1 cellular context compared by ENCODE assay signal in the genomic region with DNA sequence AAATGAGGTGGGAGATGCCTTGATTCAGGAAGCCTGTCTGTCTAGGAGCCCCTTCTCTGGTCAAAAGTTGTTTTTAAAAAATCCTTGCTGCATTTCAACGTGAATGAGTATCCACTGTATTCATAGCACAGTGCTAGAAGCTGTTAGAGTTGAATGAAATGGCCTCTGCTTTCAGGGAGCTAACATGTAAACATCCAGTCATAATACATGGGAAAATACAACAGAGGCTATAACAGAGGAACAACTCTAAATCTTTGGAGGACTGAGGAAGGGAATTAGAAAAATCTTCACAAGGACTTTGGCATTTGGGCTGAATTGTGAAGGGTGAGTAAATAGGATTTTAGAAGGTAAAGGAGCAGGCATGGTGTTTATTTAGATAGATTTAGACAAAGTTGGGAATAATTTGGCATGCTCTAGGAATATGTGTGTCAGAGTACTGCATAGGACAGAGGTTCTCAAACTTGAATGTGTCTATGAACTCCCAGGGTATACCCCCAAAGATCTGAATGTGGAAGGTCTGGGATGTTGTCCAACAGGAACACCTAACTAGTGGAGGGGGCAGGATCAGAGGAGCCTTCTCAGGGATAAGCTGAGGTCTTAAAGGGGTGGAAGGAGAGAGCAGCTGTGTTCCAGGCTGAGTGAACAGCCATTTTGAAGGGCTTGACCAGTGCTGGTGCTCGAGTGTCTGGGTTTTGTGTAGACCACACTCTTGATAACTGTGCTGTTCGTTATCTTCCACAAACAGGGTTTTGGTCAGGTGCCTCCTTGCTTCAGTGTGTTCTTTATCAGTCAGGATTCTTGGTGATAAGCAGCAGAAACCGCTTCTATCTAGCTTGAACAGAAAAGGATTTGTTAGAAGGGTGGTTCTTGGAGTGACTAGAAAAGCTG.
TF ChIP-seq lines count a peak whose summit lies in the region.

No MANE protein-coding gene starts in this region.

TF ChIP-seq in WTC11, 78 proteins besides CTCF, POLR2A, EP300 and RAD21 (continued from another document):
- TF ChIP-seq, protein P1, sequence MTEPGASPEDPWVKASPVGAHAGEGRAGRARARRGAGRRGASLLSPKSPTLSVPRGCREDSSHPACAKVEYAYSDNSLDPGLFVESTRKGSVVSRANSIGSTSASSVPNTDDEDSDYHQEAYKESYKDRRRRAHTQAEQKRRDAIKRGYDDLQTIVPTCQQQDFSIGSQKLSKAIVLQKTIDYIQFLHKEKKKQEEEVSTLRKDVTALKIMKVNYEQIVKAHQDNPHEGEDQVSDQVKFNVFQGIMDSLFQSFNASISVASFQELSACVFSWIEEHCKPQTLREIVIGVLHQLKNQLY (CRISPR knock-in tag; IDR thresholded peaks at IDR 0.05), result no peak
- TF ChIP-seq JUN (CRISPR knock-in tag; IDR thresholded peaks at IDR 0.05), result no peak
- TF ChIP-seq, protein P2, sequence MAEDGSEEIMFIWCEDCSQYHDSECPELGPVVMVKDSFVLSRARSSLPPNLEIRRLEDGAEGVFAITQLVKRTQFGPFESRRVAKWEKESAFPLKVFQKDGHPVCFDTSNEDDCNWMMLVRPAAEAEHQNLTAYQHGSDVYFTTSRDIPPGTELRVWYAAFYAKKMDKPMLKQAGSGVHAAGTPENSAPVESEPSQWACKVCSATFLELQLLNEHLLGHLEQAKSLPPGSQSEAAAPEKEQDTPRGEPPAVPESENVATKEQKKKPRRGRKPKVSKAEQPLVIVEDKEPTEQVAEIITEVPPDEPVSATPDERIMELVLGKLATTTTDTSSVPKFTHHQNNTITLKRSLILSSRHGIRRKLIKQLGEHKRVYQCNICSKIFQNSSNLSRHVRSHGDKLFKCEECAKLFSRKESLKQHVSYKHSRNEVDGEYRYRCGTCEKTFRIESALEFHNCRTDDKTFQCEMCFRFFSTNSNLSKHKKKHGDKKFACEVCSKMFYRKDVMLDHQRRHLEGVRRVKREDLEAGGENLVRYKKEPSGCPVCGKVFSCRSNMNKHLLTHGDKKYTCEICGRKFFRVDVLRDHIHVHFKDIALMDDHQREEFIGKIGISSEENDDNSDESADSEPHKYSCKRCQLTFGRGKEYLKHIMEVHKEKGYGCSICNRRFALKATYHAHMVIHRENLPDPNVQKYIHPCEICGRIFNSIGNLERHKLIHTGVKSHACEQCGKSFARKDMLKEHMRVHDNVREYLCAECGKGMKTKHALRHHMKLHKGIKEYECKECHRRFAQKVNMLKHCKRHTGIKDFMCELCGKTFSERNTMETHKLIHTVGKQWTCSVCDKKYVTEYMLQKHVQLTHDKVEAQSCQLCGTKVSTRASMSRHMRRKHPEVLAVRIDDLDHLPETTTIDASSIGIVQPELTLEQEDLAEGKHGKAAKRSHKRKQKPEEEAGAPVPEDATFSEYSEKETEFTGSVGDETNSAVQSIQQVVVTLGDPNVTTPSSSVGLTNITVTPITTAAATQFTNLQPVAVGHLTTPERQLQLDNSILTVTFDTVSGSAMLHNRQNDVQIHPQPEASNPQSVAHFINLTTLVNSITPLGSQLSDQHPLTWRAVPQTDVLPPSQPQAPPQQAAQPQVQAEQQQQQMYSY (CRISPR knock-in tag; IDR thresholded peaks at IDR 0.05), result no peak
TF ChIP-seq in WTC11: peak in this region for 0.
